22 cellular contexts compared by ENCODE assay signal in the genomic region with DNA sequence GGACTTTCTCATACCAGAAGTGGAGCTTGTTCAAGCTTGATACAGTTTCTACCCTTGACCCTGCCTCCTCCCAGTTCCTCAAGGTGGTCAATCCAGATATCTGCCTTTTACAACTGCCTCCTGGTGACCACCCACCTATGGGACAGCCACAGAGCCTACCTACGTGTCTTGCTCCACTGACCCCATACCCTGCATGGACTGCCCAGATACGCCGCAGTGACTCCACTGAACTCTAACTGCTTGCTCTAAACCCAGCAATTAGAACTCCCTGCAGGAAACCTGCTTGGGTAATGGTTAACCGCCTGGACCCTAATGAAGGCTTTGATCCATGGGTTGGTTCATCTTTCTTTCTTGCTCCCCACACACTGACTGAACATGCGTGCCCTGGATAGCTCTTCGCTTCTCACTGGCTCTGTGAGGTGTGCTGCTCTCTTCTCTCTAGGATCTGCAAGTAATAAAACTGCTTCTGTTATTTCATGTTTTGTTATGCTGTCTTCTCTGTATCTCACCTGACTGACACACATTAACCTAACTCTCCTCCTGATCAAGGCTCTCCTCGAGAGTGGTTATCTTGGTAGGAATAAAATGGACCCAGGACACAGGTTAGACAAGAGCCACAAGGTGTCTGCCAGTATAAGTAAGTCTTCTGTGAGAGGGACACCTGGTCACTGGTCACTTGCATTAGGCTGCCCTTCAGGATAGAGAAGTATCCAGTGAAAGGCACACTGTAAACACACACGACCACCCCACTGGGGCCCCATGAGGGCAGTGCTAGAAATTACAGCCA.
DNase-seq lines count a peak whose midpoint lies in the region; ATAC-seq, FAIRE-seq and TF ChIP-seq lines count a peak whose summit lies in the region.
"Had no signal": no experiment of that assay in that cellular context is flagged by ENCODE, and none has a peak within 500 bp of the region (broad histone marks: within the 10 kb centered on the region; RNA-seq: fewer than 3 reads in every experiment).

No MANE protein-coding gene starts in this region.

- no peaks in the 10 kb centered on the region for H3K27me3 Mint-ChIP-seq in activated CD4-positive, alpha-beta T cell treated with anti-CD3 and anti-CD28 coated beads, Interleukin-2, amount 10 ng/mL, durations not matched to agents 7 days and 5 days
- H3K27me3 Mint-ChIP-seq: CD8-positive, alpha-beta memory T cell; IgD-negative memory B cell had no signal

- H3K4me3 ChIP-seq in RWPE2 (ENCODE audit: severe bottlenecking) (no peak overlapping the region), epithelial cell of proximal tubule (ENCODE audit: low read depth, low read length) (no peak overlapping the region), HepG2 (replicated peaks in 1 of 3; ENCODE audit: insufficient read depth in 1 of 3, low read depth in 2 of 3, low read length in 3 of 3) (peak overlapping the region; percentile 33 to 54 (median 44))
- H3K4me3 ChIP-seq: MG63 had no signal

- CTCF ChIA-PET in HepG2 (lab: Yijun Ruan, JAX; ENCODE audit: low intra/inter-chr PET ratio, low total read pairs): no interaction called here
- CTCF ChIA-PET in activated CD4-positive, alpha-beta T cell treated with anti-CD3 and anti-CD28 coated beads, Interleukin-2, amount 10 ng/mL, durations not matched to agents 7 days and 5 days (lab: Charles Lee): no interaction called here

- peak overlapping the region; percentile 30 for H2AFZ ChIP-seq in HepG2 (ENCODE audit: low read length)

- BruUV-seq in HepG2 (replicated peaks; lab: Mats Ljungman, UMichigan): TSS peak; percentile 77

- peaks cover 4% of the 10 kb centered on the region for H3K9me3 ChIP-seq in RWPE2 (ENCODE audit: severe bottlenecking)
- 0 out of 2 replicates have a peak, but pooled peaks cover 5% of the 10 kb centered on the region for H3K9me3 ChIP-seq in HepG2 (ENCODE audit: low read length)
- H3K9me3 ChIP-seq: SK-N-SH had no signal

- no peaks in the 10 kb centered on the region for H3K4me1 Mint-ChIP-seq in activated CD4-positive, alpha-beta T cell treated with anti-CD3 and anti-CD28 coated beads, Interleukin-2, amount 10 ng/mL, durations not matched to agents 7 days and 5 days

- no peaks in the 10 kb centered on the region for H3K27me3 ChIP-seq in RWPE2 (ENCODE audit: insufficient read depth, poor library complexity, severe bottlenecking)
- H3K27me3 ChIP-seq in HepG2 (ENCODE audit: control insufficient read depth in 1 of 2, insufficient read depth in 2 of 2, low read length in 2 of 2): no peaks in the 10 kb centered on the region
- H3K27me3 ChIP-seq: BLaER1 treated with 17β-estradiol and CSF1 and Interleukin-3, amounts not matched to agents 10 nM and 100 nM; MG63 had no signal

- TF ChIP-seq CTCF in RWPE2 (IDR thresholded peaks at IDR 0.05; ENCODE audit: poor library complexity, severe bottlenecking): no peak
- peak; percentile 12 for TF ChIP-seq CTCF in epithelial cell of proximal tubule (conservative IDR thresholded peaks at IDR 0.05; ENCODE audit: low read depth, low read length)
- TF ChIP-seq CTCF in HepG2 (CRISPR knock-in tag; IDR thresholded peaks at IDR 0.05): peak; percentile 35; the same call in 1 of the 2 replicates

- H3K4me1 ChIP-seq in RWPE2 (ENCODE audit: insufficient read depth, poor library complexity, severe bottlenecking): no peaks in the 10 kb centered on the region
- H3K4me1 ChIP-seq in HepG2 (ENCODE audit: insufficient read depth, low read length): peaks cover 73% of the 10 kb centered on the region

- TF ChIP-seq EP300 in HepG2 (IDR thresholded peaks at IDR 0.05; ENCODE audit: low read depth in 2 of 2, low read length in 2 of 2): peak; percentile 42 to 75; a peak in 3 of 4 replicates
- no peak; the same call in 1 of the 2 replicates for TF ChIP-seq EP300 in HepG2 (CRISPR knock-in tag; IDR thresholded peaks at IDR 0.05; ENCODE audit: borderline replicate concordance)

- H3K36me3 Mint-ChIP-seq in activated CD4-positive, alpha-beta T cell treated with anti-CD3 and anti-CD28 coated beads, Interleukin-2, amount 10 ng/mL, durations not matched to agents 7 days and 5 days (ENCODE audit: low read depth): peaks cover 11% of the 10 kb centered on the region

- H3K9me3 Mint-ChIP-seq in activated CD4-positive, alpha-beta T cell treated with anti-CD3 and anti-CD28 coated beads, Interleukin-2, amount 10 ng/mL, durations not matched to agents 7 days and 5 days: peaks cover 3% of the 10 kb centered on the region
- H3K9me3 Mint-ChIP-seq: IgD-negative memory B cell had no signal

- in situ Hi-C loops in HepG2 (cut with HindIII; ENCODE audit: extremely low pct_ligation_motif_present, low pct_unique_long_range_greater_than_20kb): no loop called here

- POLR2A ChIA-PET in HepG2 (lab: Yijun Ruan, JAX): interaction anchor here (3.1 kb wide), 1 partner anchor 79 kb away, joined by 14 read pairs; a partner anchor contains a TSS
- POLR2A ChIA-PET in activated CD4-positive, alpha-beta T cell treated with anti-CD3 and anti-CD28 coated beads, Interleukin-2, amount 10 ng/mL, durations not matched to agents 7 days and 5 days (lab: Charles Lee): no interaction called here

- 4% methylated on average over 8 of the region's 8 CpGs for WGBS in HepG2 (ENCODE audit: low lambda C conversion rate)

- TF ChIP-seq POLR2A in HepG2 (IDR thresholded peaks at IDR 0.05; ENCODE audit: insufficient read depth in 1 of 2, low read depth in 2 of 2, low read length in 2 of 2): peak; percentile 71 to 81

- H3K27ac ChIP-seq in RWPE2 (ENCODE audit: poor library complexity, severe bottlenecking) (no peak overlapping the region), HepG2 (ENCODE audit: extremely low read length, insufficient read depth, low read length) (peak overlapping the region; percentile 68)
- H3K27ac ChIP-seq: BLaER1 treated with 17β-estradiol and CSF1 and Interleukin-3, amounts not matched to agents 10 nM and 100 nM had no signal

- peaks cover 7% of the 10 kb centered on the region; the same call in 1 of the 2 replicates for H4K20me1 ChIP-seq in HepG2 (ENCODE audit: insufficient read depth, low read length)

- intact Hi-C loops in HepG2 (cut with micrococcal nuclease; ENCODE audit: unreplicated experiment): loop anchor here (1.0 to 5.0 kb wide), 3 partner anchors 38 to 153 kb away; no protein-coding TSS in a partner anchor

- H3K27ac Mint-ChIP-seq in activated CD4-positive, alpha-beta T cell treated with anti-CD3 and anti-CD28 coated beads, Interleukin-2, amount 10 ng/mL, durations not matched to agents 7 days and 5 days: no peak overlapping the region
- H3K27ac Mint-ChIP-seq: H9, IgD-negative memory B cell had no signal

- peak; percentile 50 for TF ChIP-seq RAD21 in HepG2 (CRISPR knock-in tag; IDR thresholded peaks at IDR 0.05)

- peaks cover 4% of the 10 kb centered on the region; the same call in 1 of the 2 replicates for H3K36me3 ChIP-seq in RWPE2 (ENCODE audit: low read depth)
- H3K36me3 ChIP-seq in HepG2 (replicated peaks in 1 of 2; ENCODE audit: control insufficient read depth in 1 of 2, insufficient read depth in 2 of 2, low read length in 2 of 2): no peaks in the 10 kb centered on the region
- H3K36me3 ChIP-seq: MG63 had no signal

- H3K4me2 ChIP-seq in HepG2 (ENCODE audit: low read depth, low read length): peak overlapping the region; percentile 88
- H3K4me2 ChIP-seq: BLaER1 treated with 17β-estradiol and CSF1 and Interleukin-3, amounts not matched to agents 10 nM and 100 nM; SK-N-SH had no signal

- H3K79me2 ChIP-seq in HepG2 (ENCODE audit: insufficient read depth, low read length): peaks cover 62% of the 10 kb centered on the region

- peak; percentile 93 for FAIRE-seq in HepG2 (lab: Jason Lieb, UNC)
- FAIRE-seq: D721Med had no signal

- ATAC-seq in RWPE2 (ENCODE audit: low read depth) (peak; percentile 24; the same call in 1 of the 3 replicates), HepG2 (peak; percentile 99), GM19397 (IDR thresholded peaks at IDR 0.05; ENCODE audit: unreplicated experiment) (no peak), GM21360 (IDR thresholded peaks at IDR 0.05; ENCODE audit: unreplicated experiment) (no peak), HG02981 (IDR thresholded peaks at IDR 0.05; ENCODE audit: unreplicated experiment) (no peak)

- peak overlapping the region; percentile 42 for H3K9ac ChIP-seq in HepG2 (ENCODE audit: insufficient read depth, low read depth, low read length)
- H3K9ac ChIP-seq: BLaER1 treated with 17β-estradiol and CSF1 and Interleukin-3, amounts not matched to agents 10 nM and 100 nM; SK-N-SH had no signal

- no peak overlapping the region for H3K4me3 Mint-ChIP-seq in activated CD4-positive, alpha-beta T cell treated with anti-CD3 and anti-CD28 coated beads, Interleukin-2, amount 10 ng/mL, durations not matched to agents 7 days and 5 days
- H3K4me3 Mint-ChIP-seq: CD8-positive, alpha-beta memory T cell; H9; IgD-negative memory B cell had no signal

- no peak for DNase-seq in RWPE2 (ENCODE audit: low spot score)
- DNase-seq in epithelial cell of proximal tubule (ENCODE audit: low read depth): peak; percentile 62
- peak; percentile 96 for DNase-seq in HepG2 (ENCODE audit: low spot score)
- no peak for DNase-seq in activated CD4-positive, alpha-beta T cell treated with anti-CD3 and anti-CD28 coated beads, Interleukin-2, amount 10 ng/mL, durations not matched to agents 7 days and 5 days
- DNase-seq: CD8-positive, alpha-beta memory T cell; H9; Kasumi-1; MG63; NCI-H1048; NCI-H146; NCI-H2081 treated with DMSO at 0.1 percent for 48 hours; NCI-H510A; NCI-H82; OCI-M1; SHP77 treated with DMSO at 0.1 percent for 48 hours; SK-N-SH had no signal

TF ChIP-seq in HepG2, 621 proteins besides CTCF, POLR2A, EP300 and RAD21 (continues in another document):
- TF ChIP-seq ZNF253 (CRISPR knock-in tag; IDR thresholded peaks at IDR 0.05; ENCODE audit: borderline replicate concordance): no peak
- TF ChIP-seq RFXANK (CRISPR knock-in tag; IDR thresholded peaks at IDR 0.05): no peak
- TF ChIP-seq MAFG (CRISPR knock-in tag; IDR thresholded peaks at IDR 0.05): no peak
- no peak for TF ChIP-seq ZNF703 (CRISPR knock-in tag; IDR thresholded peaks at IDR 0.05; ENCODE audit: borderline replicate concordance)
- no peak for TF ChIP-seq JUN (CRISPR knock-in tag; IDR thresholded peaks at IDR 0.05)
- TF ChIP-seq, protein P1, sequence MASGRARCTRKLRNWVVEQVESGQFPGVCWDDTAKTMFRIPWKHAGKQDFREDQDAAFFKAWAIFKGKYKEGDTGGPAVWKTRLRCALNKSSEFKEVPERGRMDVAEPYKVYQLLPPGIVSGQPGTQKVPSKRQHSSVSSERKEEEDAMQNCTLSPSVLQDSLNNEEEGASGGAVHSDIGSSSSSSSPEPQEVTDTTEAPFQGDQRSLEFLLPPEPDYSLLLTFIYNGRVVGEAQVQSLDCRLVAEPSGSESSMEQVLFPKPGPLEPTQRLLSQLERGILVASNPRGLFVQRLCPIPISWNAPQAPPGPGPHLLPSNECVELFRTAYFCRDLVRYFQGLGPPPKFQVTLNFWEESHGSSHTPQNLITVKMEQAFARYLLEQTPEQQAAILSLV (CRISPR knock-in tag; IDR thresholded peaks at IDR 0.05; ENCODE audit: borderline replicate concordance): no peak

Comparison
In these comparisons a context has a peak if more than half of its experiments do, and no peak if none do; other contexts are left out.
1. ATAC-seq: peak in RWPE2 (single experiment) and HepG2 (single experiment); none in GM19397 (single experiment), GM21360 (single experiment) and HG02981 (single experiment).
2. DNase-seq: peak in epithelial cell of proximal tubule (single experiment) and HepG2 (single experiment); none in RWPE2 (single experiment) and activated CD4-positive, alpha-beta T cell treated with anti-CD3 and anti-CD28 coated beads, Interleukin-2, amount 10 ng/mL, durations not matched to agents 7 days and 5 days (single experiment).
3. H3K4me3 ChIP-seq: peak in HepG2 (3 of 3); none in RWPE2 (single experiment) and epithelial cell of proximal tubule (single experiment).